ENCODE assay signal across 8 cellular contexts in the genomic region with DNA sequence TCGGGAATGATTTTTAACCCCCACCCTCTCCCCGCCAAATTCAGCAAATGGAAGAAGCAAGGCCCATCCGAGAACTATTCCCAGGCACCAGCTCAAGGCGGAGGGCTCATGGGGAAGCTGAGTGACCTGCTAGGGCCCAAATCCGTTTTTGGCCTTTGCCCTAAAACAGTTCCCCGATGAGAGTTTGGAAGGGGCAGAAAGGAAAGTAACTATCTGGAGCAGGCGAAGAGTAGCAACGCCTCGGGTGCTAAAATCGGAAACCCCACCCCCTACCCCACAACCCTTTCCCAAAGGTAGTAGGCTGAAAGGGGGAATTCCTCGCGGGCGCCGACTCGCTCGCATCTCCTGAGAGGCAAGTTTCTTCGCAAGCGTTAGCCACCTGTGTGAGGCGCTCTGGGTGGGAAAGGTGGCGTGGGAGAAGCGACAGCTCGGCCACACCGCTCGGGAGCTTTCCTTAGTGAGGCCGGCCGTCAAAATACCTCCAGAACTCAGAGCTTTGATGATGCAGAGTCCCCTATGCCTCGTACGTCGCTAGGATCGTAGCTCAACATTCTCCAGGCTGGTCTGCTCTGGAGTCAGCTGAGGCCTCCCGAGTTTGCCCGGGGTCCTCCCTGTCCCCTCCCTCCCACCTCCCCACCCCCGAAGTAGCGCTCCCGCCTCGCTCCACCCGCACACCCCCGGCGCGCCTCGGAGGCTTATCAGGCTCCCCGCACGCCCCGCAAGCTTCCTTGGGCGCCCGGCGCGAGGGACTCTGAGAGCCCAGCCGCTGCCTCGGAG. TPM values are rescaled to one million over a fixed set of nuclear protein-coding genes. Genes with fewer than 3 reads are reported as not detected.
DNase-seq lines count a peak whose midpoint lies in the region; ATAC-seq and TF ChIP-seq lines count a peak whose summit lies in the region.

No MANE protein-coding gene starts in this region.

- H3K4me3 ChIP-seq in MG63 (peak overlapping the region; percentile 74), endodermal cell (ENCODE audit: low read length) (peak overlapping the region; percentile 88), tibial nerve (peak overlapping the region; percentile 33 to 75 (median 64))

- no peak for TF ChIP-seq EP300 in tibial nerve (IDR thresholded peaks at IDR 0.05)

- no peak for TF ChIP-seq POLR2A in tibial nerve (IDR thresholded peaks at IDR 0.05)

- H3K27me3 ChIP-seq in MG63 (no peaks in the 10 kb centered on the region), endodermal cell (ENCODE audit: control insufficient read depth, insufficient read depth, low read length, poor library complexity, severe bottlenecking) (peaks cover 52% of the 10 kb centered on the region), tibial nerve (no peaks in the 10 kb centered on the region)

- DNase-seq in ELR (ENCODE audit: low read depth) = peak; percentile 43
- DNase-seq in MG63 = peak; percentile 63
- peak; percentile 79 for DNase-seq in endodermal cell
- DNase-seq in lung microvascular endothelial cell (ENCODE audit: low read depth in 2 of 2) = peak; percentile 1 to 13
- peak; percentile 5 to 26 for DNase-seq in tibial nerve (ENCODE audit: low spot score in 2 of 2)
- DNase-seq in epidermal melanocyte (ENCODE audit: insufficient read length, low spot score) = no peak

- H3K27ac Mint-ChIP-seq in endodermal cell = no peak overlapping the region

- peaks cover 48% of the 10 kb centered on the region for H3K27me3 Mint-ChIP-seq in endodermal cell (ENCODE audit: insufficient read depth)

- 5 to 19% methylated on average over 4 to 47 of the region's 50 CpGs for WGBS in endodermal cell (ENCODE audit: insufficient coverage in 1 of 2, insufficient read length in 1 of 2), 2 experiments
- 5 to 7% methylated on average over 32 to 39 of the region's 50 CpGs for WGBS in tibial nerve, 2 donors

- H3K9ac ChIP-seq in endodermal cell (ENCODE audit: extremely low read depth, low read length, poor library complexity, severe bottlenecking) = no peak overlapping the region

- TF ChIP-seq CTCF in endodermal cell (conservative IDR thresholded peaks at IDR 0.05) = no peak
- TF ChIP-seq CTCF in tibial nerve (IDR thresholded peaks at IDR 0.05) = no peak

- no peaks in the 10 kb centered on the region for H3K9me3 Mint-ChIP-seq in endodermal cell

- peaks cover 10% of the 10 kb centered on the region for H3K4me1 Mint-ChIP-seq in endodermal cell

- H3K36me3 Mint-ChIP-seq in endodermal cell (ENCODE audit: low read depth) = no peaks in the 10 kb centered on the region

- no peaks in the 10 kb centered on the region for H3K9me3 ChIP-seq in MG63
- H3K9me3 ChIP-seq in endodermal cell (ENCODE audit: control insufficient read depth, low read length) = no peaks in the 10 kb centered on the region
- H3K9me3 ChIP-seq in tibial nerve = no peaks in the 10 kb centered on the region

- H3K4me3 Mint-ChIP-seq in endodermal cell = peak overlapping the region; percentile 81

- peak overlapping the region; percentile 47 for H3K27ac ChIP-seq in endodermal cell (ENCODE audit: low read depth, low read length)
- peak overlapping the region; percentile 50 to 87 (median 80) for H3K27ac ChIP-seq in tibial nerve

- no peak for ATAC-seq in HG02678 (IDR thresholded peaks at IDR 0.05; ENCODE audit: unreplicated experiment)
- no peak for ATAC-seq in HG02973 (IDR thresholded peaks at IDR 0.05; ENCODE audit: unreplicated experiment)

- H3K36me3 ChIP-seq in MG63 (no peaks in the 10 kb centered on the region), endodermal cell (ENCODE audit: control insufficient read depth, insufficient read depth, low read length) (no peaks in the 10 kb centered on the region), tibial nerve (no peaks in the 10 kb centered on the region)

- H3K4me1 ChIP-seq in endodermal cell (ENCODE audit: control insufficient read depth, insufficient read depth, low read length) (no peaks in the 10 kb centered on the region), tibial nerve (peaks cover 0 to 26% (median 7%) of the 10 kb centered on the region in 4 donors)

RNA-seq across cellular contexts. Expression of a gene that starts 0.6 kb away (rescaled TPM):
- 3.9 and 5.9 TPM in 2 replicates for total RNA-seq in MG63 (2014; rRNA removed; shearing (Covaris generic); ENCODE audit: low replicate concordance)
- total RNA-seq in endodermal cell (1 to 10 TPM; 1.3 to 2.7 TPM), lung microvascular endothelial cell (0.87 and 3.6 TPM in 2 replicates), tibial nerve (10 to 100 TPM in 3 of 4 donors, 1 to 10 TPM in 1; 8.7 to 35.0 (median 14.8) TPM)
- 8.8 TPM for polyA plus RNA-seq in endodermal cell (2013, experiment 1 of 2)
- polyA plus RNA-seq in endodermal cell (2013, experiment 2 of 2) = 9.3 TPM
